ENCODE assay signal across 1 cellular context in genomic region chr1:85323770-85324169, GRCh38.
TF ChIP-seq lines count a peak whose summit lies in the region.

No MANE protein-coding gene starts in this region.

TF ChIP-seq in SK-N-SH, 30 proteins besides CTCF, POLR2A, EP300 and RAD21 (continued from another document):
- TF ChIP-seq PBX3 (IDR thresholded peaks at IDR 0.05) = no peak
- TF ChIP-seq POLR2AphosphoS5 (IDR thresholded peaks at IDR 0.05; ENCODE audit: low read depth, low read length) = no peak
- TF ChIP-seq FOXJ3 (CRISPR knock-in tag; IDR thresholded peaks at IDR 0.05) = no peak
- no peak for TF ChIP-seq RFX5 (IDR thresholded peaks at IDR 0.05; ENCODE audit: low read length)
- no peak for TF ChIP-seq RXRA (IDR thresholded peaks at IDR 0.05; ENCODE audit: borderline replicate concordance, low read depth)
- no peak for TF ChIP-seq GABPA (IDR thresholded peaks at IDR 0.05; ENCODE audit: low read depth)
- no peak for TF ChIP-seq RCOR1 (IDR thresholded peaks at IDR 0.05; ENCODE audit: low read length)
- no peak for TF ChIP-seq FOSL2 (IDR thresholded peaks at IDR 0.05; ENCODE audit: borderline replicate concordance, low read depth)
- TF ChIP-seq MEF2A (IDR thresholded peaks at IDR 0.05; ENCODE audit: borderline replicate concordance, low read depth) = no peak
- no peak for TF ChIP-seq IRF3 (IDR thresholded peaks at IDR 0.05; ENCODE audit: low read depth, low read length)
- TF ChIP-seq SMC3 (IDR thresholded peaks at IDR 0.05; ENCODE audit: low read depth, low read length) = no peak
- no peak for TF ChIP-seq ELF1 (IDR thresholded peaks at IDR 0.05)
- TF ChIP-seq GATA2 (CRISPR knock-in tag; IDR thresholded peaks at IDR 0.05) = no peak
